9 cellular contexts compared by ENCODE assay signal in the genomic region with DNA sequence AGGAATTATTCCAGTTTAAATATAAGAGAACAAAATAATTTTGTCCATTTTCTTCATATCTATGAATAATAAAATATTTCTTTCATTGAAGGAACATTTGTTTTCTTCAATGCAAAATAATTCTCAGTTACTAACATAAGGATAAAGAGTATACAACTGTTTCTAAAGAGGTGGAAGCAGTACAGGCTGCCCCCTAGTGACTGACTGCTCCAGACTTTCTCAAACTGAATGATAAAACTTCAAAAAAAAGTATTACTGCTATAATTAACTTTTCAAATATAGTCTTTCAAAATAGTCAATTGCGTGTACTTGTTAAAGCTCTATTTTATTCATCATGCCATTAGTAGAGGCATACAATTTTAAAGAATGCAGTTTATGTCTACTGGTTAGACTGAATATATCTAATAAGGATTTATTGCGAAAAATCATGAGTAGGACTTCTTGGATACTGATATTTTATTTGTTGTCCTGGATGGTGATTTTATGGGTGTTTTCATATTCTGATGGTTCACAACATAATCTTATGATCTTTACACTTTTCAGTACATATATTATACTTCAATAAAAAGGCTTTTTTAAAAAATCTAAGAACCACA.
DNase-seq lines count a peak whose midpoint lies in the region; ATAC-seq, FAIRE-seq and TF ChIP-seq lines count a peak whose summit lies in the region.
"Had no signal": no experiment of that assay in that cellular context is flagged by ENCODE, and none has a peak within 500 bp of the region (broad histone marks: within the 10 kb centered on the region; RNA-seq: fewer than 3 reads in every experiment).

No MANE protein-coding gene starts in this region.

- peak; percentile 10 for FAIRE-seq in small intestine (lab: Jason Lieb, UNC)

- intact Hi-C loops in CD4-positive, alpha-beta memory T cell (cut with micrococcal nuclease) = loop anchor here (5.0 kb wide), 1 partner anchor 1031 kb away; no protein-coding TSS in a partner anchor

- H3K27me3 Mint-ChIP-seq in CD4-positive, alpha-beta memory T cell = no peaks in the 10 kb centered on the region

- POLR2A ChIA-PET in CD4-positive, alpha-beta memory T cell (lab: Charles Lee; ENCODE audit: partially characterized antibody) = no interaction called here

- no peaks in the 10 kb centered on the region for H3K9me3 ChIP-seq in BE2C
- H3K9me3 ChIP-seq in Peyer's patch = no peaks in the 10 kb centered on the region
- no peaks in the 10 kb centered on the region for H3K9me3 ChIP-seq in small intestine (ENCODE audit: control insufficient read depth, low read depth)
- no peaks in the 10 kb centered on the region for H3K9me3 ChIP-seq in CD4-positive, alpha-beta memory T cell (ENCODE audit: control insufficient read depth in 1 of 2, low read length in 2 of 2)
- H3K9me3 ChIP-seq: SJSA1 had no signal

- 76% methylated on average over 2 of the region's 2 CpGs for WGBS in small intestine, 3 donors

- no peaks in the 10 kb centered on the region for H3K4me1 ChIP-seq in BE2C
- H3K4me1 ChIP-seq in Peyer's patch = no peaks in the 10 kb centered on the region
- no peaks in the 10 kb centered on the region for H3K4me1 ChIP-seq in small intestine (ENCODE audit: control insufficient read depth in 2 of 2, insufficient read depth in 1 of 2, low read depth in 1 of 2, low read length in 1 of 2)
- no peaks in the 10 kb centered on the region for H3K4me1 ChIP-seq in CD4-positive, alpha-beta memory T cell (ENCODE audit: insufficient read depth, low read length)
- H3K4me1 ChIP-seq: SJSA1 had no signal

- H3K4me3 Mint-ChIP-seq in CD4-positive, alpha-beta memory T cell = no peak overlapping the region

- H3K36me3 Mint-ChIP-seq in CD4-positive, alpha-beta memory T cell = peaks cover 4 to 19% of the 10 kb centered on the region in 2 donors

- TF ChIP-seq POLR2A in Peyer's patch (IDR thresholded peaks at IDR 0.05) = no peak

- no peak overlapping the region for H3K27ac Mint-ChIP-seq in CD4-positive, alpha-beta memory T cell

- H3K9me3 Mint-ChIP-seq in CD4-positive, alpha-beta memory T cell = no peaks in the 10 kb centered on the region

- TF ChIP-seq CTCF in BE2C (IDR thresholded peaks at IDR 0.05; ENCODE audit: low read depth, low read length) (peak; percentile 68), GM12873 (IDR thresholded peaks at IDR 0.05; ENCODE audit: insufficient read depth, low read depth, low read length, missing control alignments) (peak; percentile 58), Peyer's patch (IDR thresholded peaks at IDR 0.05) (peak in 4 of 6 experiments; percentile 25 to 31 (median 28)), fibroblast of the aortic adventitia (IDR thresholded peaks at IDR 0.05; ENCODE audit: insufficient read depth, low read length) (peak; percentile 82)

- CTCF ChIA-PET in CD4-positive, alpha-beta memory T cell (lab: Charles Lee; ENCODE audit: partially characterized antibody) = interaction anchor here (2.3 kb wide), 1 partner anchor 1031 kb away, joined by 4 read pairs; no protein-coding TSS in a partner anchor

- H3K27me3 ChIP-seq in BE2C (no peaks in the 10 kb centered on the region), Peyer's patch (no peaks in the 10 kb centered on the region), small intestine (ENCODE audit: control insufficient read depth in 2 of 2, insufficient read depth in 2 of 2, low read length in 2 of 2) (no peaks in the 10 kb centered on the region)
- H3K27me3 ChIP-seq in CD4-positive, alpha-beta memory T cell (ENCODE audit: insufficient read depth, low read length) = no peaks in the 10 kb centered on the region
- H3K27me3 ChIP-seq: SJSA1 had no signal

- H3K27ac ChIP-seq in Peyer's patch (no peak overlapping the region), small intestine (ENCODE audit: low read depth in 1 of 2, low read length in 1 of 2) (no peak overlapping the region)
- H3K27ac ChIP-seq in CD4-positive, alpha-beta memory T cell (ENCODE audit: low read depth, low read length) = no peak overlapping the region
- H3K27ac ChIP-seq: SJSA1 had no signal

- DNase-seq in BE2C (peak; percentile 16), Peyer's patch (no peak), fibroblast of the aortic adventitia (ENCODE audit: low read depth) (peak; percentile 64), small intestine (peak; percentile 13)
- DNase-seq in CD4-positive, alpha-beta memory T cell = no peak

- H3K4me3 ChIP-seq in BE2C (ENCODE audit: low read depth, low read length) (no peak overlapping the region), Peyer's patch (no peak overlapping the region), fibroblast of the aortic adventitia (ENCODE audit: low read depth, low read length) (no peak overlapping the region), small intestine (ENCODE audit: low read depth in 1 of 2, low read length in 2 of 2) (no peak overlapping the region)
- H3K4me3 ChIP-seq in CD4-positive, alpha-beta memory T cell (ENCODE audit: low read length in 2 of 2) = no peak overlapping the region
- H3K4me3 ChIP-seq: SJSA1 had no signal

- no peaks in the 10 kb centered on the region for H3K4me1 Mint-ChIP-seq in CD4-positive, alpha-beta memory T cell

- H3K36me3 ChIP-seq in BE2C (no peaks in the 10 kb centered on the region), Peyer's patch (no peaks in the 10 kb centered on the region), small intestine (ENCODE audit: control insufficient read depth in 2 of 2, insufficient read depth in 2 of 2, low read length in 2 of 2) (no peaks in the 10 kb centered on the region)
- no peaks in the 10 kb centered on the region for H3K36me3 ChIP-seq in CD4-positive, alpha-beta memory T cell (ENCODE audit: insufficient read depth, low read length)
- H3K36me3 ChIP-seq: SJSA1 had no signal

- ATAC-seq in GM21717 (IDR thresholded peaks at IDR 0.05; ENCODE audit: unreplicated experiment) = no peak
- ATAC-seq in activated CD4-positive, CD25-positive, alpha-beta regulatory T cell treated with anti-CD3 and anti-CD28 coated beads, Interleukin-2, amount 50 U/mL, for 24 hours = no peak

Comparison
In these comparisons a context has a peak if more than half of its experiments do, and no peak if none do; other contexts are left out.
1. DNase-seq: peak in BE2C (single experiment), fibroblast of the aortic adventitia (single experiment) and small intestine (single experiment); none in Peyer's patch (0 of 3) and CD4-positive, alpha-beta memory T cell (0 of 5).
2. CTCF ChIP-seq: peak in every context shown above with its lines; median percentile 82 in fibroblast of the aortic adventitia; 68 in BE2C; 58 in GM12873; 28 in Peyer's patch.